ENCODE assay signal across 15 cellular contexts in genomic region chr1:162678439-162678838, GRCh38. TPM values are rescaled to one million over a fixed set of nuclear protein-coding genes. Genes with fewer than 3 reads are reported as not detected.
DNase-seq lines count a peak whose midpoint lies in the region; ATAC-seq, FAIRE-seq and TF ChIP-seq lines count a peak whose summit lies in the region.
"Had no signal": no experiment of that assay in that cellular context is flagged by ENCODE, and none has a peak within 500 bp of the region (broad histone marks: within the 10 kb centered on the region; RNA-seq: fewer than 3 reads in every experiment).

No MANE protein-coding gene starts in this region.

- H3K9me3 ChIP-seq in breast epithelium (no peaks in the 10 kb centered on the region), keratinocyte (ENCODE audit: control insufficient read depth, low read depth, low read length) (no peaks in the 10 kb centered on the region), stomach smooth muscle (ENCODE audit: control insufficient read depth in 2 of 2, low read length in 2 of 2) (no peaks in the 10 kb centered on the region)
- H3K9me3 ChIP-seq: upper lobe of left lung had no signal

- DNase-seq in HFFc6 (peak; percentile 80), breast epithelium (ENCODE audit: low spot score in 2 of 2) (peak in 1 of 2 donors; percentile 66), keratinocyte (ENCODE audit: low read depth, low spot score) (no peak), medulla oblongata (ENCODE audit: extremely low spot score) (no peak), globus pallidus (ENCODE audit: low spot score) (no peak), superior temporal gyrus (ENCODE audit: extremely low spot score) (no peak)
- DNase-seq: activated CD4-positive, alpha-beta T cell treated with anti-CD3 and anti-CD28 coated beads for 36 hours; activated naive CD8-positive, alpha-beta T cell treated with anti-CD3 and anti-CD28 coated beads for 36 hours; DMS79 treated with DMSO at 0.1 percent for 48 hours; NCI-H2081; SHP77; stimulated activated CD4-positive, alpha-beta T cell treated with anti-CD3 and anti-CD28 coated beads, Interleukin-2, amount 100 ng/mL, for 48 hours; upper lobe of left lung had no signal

- no peaks in the 10 kb centered on the region for H3K79me2 ChIP-seq in keratinocyte (ENCODE audit: control insufficient read depth, insufficient read depth, low read length)

- H3K27me3 ChIP-seq in breast epithelium (no peaks in the 10 kb centered on the region), keratinocyte (ENCODE audit: control insufficient read depth, extremely low read depth, insufficient read depth, low read length) (no peaks in the 10 kb centered on the region), stomach smooth muscle (ENCODE audit: control insufficient read depth in 1 of 2, insufficient read depth in 2 of 2, low read length in 2 of 2) (no peaks in the 10 kb centered on the region)
- H3K27me3 ChIP-seq: upper lobe of left lung had no signal

- H3K4me1 Mint-ChIP-seq in HFFc6 (ENCODE audit: low read depth) = peaks cover 100% of the 10 kb centered on the region
- H3K4me1 Mint-ChIP-seq: activated CD4-positive, alpha-beta T cell treated with anti-CD3 and anti-CD28 coated beads for 36 hours; activated naive CD8-positive, alpha-beta T cell treated with anti-CD3 and anti-CD28 coated beads for 36 hours had no signal

- no peak for ATAC-seq in GM19328 (IDR thresholded peaks at IDR 0.05; ENCODE audit: unreplicated experiment)
- ATAC-seq: activated CD4-positive, alpha-beta T cell treated with anti-CD3 and anti-CD28 coated beads for 36 hours had no signal

- H3K9me1 ChIP-seq in keratinocyte (ENCODE audit: control insufficient read depth, extremely low read depth, insufficient read depth, low read length) = no peaks in the 10 kb centered on the region

- H3K9ac ChIP-seq in keratinocyte (ENCODE audit: control insufficient read depth, extremely low read depth, insufficient read depth, low read length) (no peak overlapping the region), stomach smooth muscle (ENCODE audit: low read length in 2 of 2) (peak overlapping the region in 1 of 2 donors; percentile 11)

- peaks cover 25% of the 10 kb centered on the region for H3K9me3 Mint-ChIP-seq in HFFc6
- H3K9me3 Mint-ChIP-seq: activated naive CD8-positive, alpha-beta T cell treated with anti-CD3 and anti-CD28 coated beads for 36 hours had no signal

- dilution Hi-C loops in keratinocyte (cut with MboI; ENCODE audit: extremely low pct_ligation_motif_present, low sequenced_read_pairs) = no loop called here

- H3K27ac Mint-ChIP-seq in HFFc6 = peak overlapping the region; percentile 85
- H3K27ac Mint-ChIP-seq: activated CD4-positive, alpha-beta T cell treated with anti-CD3 and anti-CD28 coated beads for 36 hours; activated naive CD8-positive, alpha-beta T cell treated with anti-CD3 and anti-CD28 coated beads for 36 hours had no signal

- peaks cover 67% of the 10 kb centered on the region for H3K36me3 Mint-ChIP-seq in HFFc6 (ENCODE audit: low read depth)
- H3K36me3 Mint-ChIP-seq: activated naive CD8-positive, alpha-beta T cell treated with anti-CD3 and anti-CD28 coated beads for 36 hours had no signal

- H3K27me3 Mint-ChIP-seq in HFFc6 (ENCODE audit: insufficient read depth) = peaks cover 10% of the 10 kb centered on the region
- H3K27me3 Mint-ChIP-seq: activated naive CD8-positive, alpha-beta T cell treated with anti-CD3 and anti-CD28 coated beads for 36 hours had no signal

- H3K4me3 ChIP-seq in breast epithelium (no peak overlapping the region), keratinocyte (ENCODE audit: control insufficient read depth in 2 of 3, extremely low read depth in 1 of 3, insufficient read depth in 2 of 3, low read depth in 1 of 3, low read length in 3 of 3) (no peak overlapping the region), stomach smooth muscle (ENCODE audit: low read length in 2 of 2) (peak overlapping the region in 1 of 2 donors; percentile 47)
- H3K4me3 ChIP-seq: upper lobe of left lung had no signal

- intact Hi-C loops in breast epithelium (cut with DNase I; ENCODE audit: low total_unique reads) = no loop called here

- H3K4me1 ChIP-seq in breast epithelium (peaks cover 2 to 5% of the 10 kb centered on the region in 2 donors), keratinocyte (ENCODE audit: control insufficient read depth, extremely low read depth, insufficient read depth, low read length) (peaks cover 9% of the 10 kb centered on the region), stomach smooth muscle (ENCODE audit: control insufficient read depth, insufficient read depth, low read length) (peaks cover 40% of the 10 kb centered on the region)

- no peaks in the 10 kb centered on the region for H4K20me1 ChIP-seq in keratinocyte (ENCODE audit: control insufficient read depth, extremely low read depth, insufficient read depth, low read length)

- H3K27ac ChIP-seq in breast epithelium (peak overlapping the region; percentile 56 to 60), keratinocyte (ENCODE audit: control insufficient read depth, insufficient read depth, low read length) (no peak overlapping the region), stomach smooth muscle (ENCODE audit: low read length) (peak overlapping the region; percentile 68)
- H3K27ac ChIP-seq: upper lobe of left lung had no signal

- FAIRE-seq in keratinocyte (lab: Jason Lieb, UNC) = peak; percentile 80

- no peak for TF ChIP-seq CTCF in HFFc6 (IDR thresholded peaks at IDR 0.05)
- no peak for TF ChIP-seq CTCF in breast epithelium (IDR thresholded peaks at IDR 0.05)
- TF ChIP-seq CTCF in keratinocyte (optimal IDR thresholded peaks at IDR 0.05 in 1 of 3, IDR thresholded peaks at IDR 0.05 in 1 of 3, conservative IDR thresholded peaks at IDR 0.05 in 1 of 3; ENCODE audit: extremely low read depth in 1 of 3, insufficient read depth in 2 of 3, low read length in 3 of 3) = no peak

- no peaks in the 10 kb centered on the region for H3K36me3 ChIP-seq in breast epithelium
- no peaks in the 10 kb centered on the region for H3K36me3 ChIP-seq in keratinocyte (ENCODE audit: control insufficient read depth in 2 of 2, extremely low read depth in 1 of 2, insufficient read depth in 2 of 2, low read length in 2 of 2)
- no peaks in the 10 kb centered on the region for H3K36me3 ChIP-seq in stomach smooth muscle (ENCODE audit: control insufficient read depth in 2 of 2, insufficient read depth in 2 of 2, low read length in 2 of 2)
- H3K36me3 ChIP-seq: upper lobe of left lung had no signal

- no peak for TF ChIP-seq POLR2A in breast epithelium (IDR thresholded peaks at IDR 0.05)

- H3K4me2 ChIP-seq in keratinocyte (ENCODE audit: control insufficient read depth, extremely low read depth, insufficient read depth, low read depth, low read length) = peak overlapping the region; percentile 6

- H3K4me3 Mint-ChIP-seq in HFFc6 = peak overlapping the region; percentile 65
- H3K4me3 Mint-ChIP-seq: activated CD4-positive, alpha-beta T cell treated with anti-CD3 and anti-CD28 coated beads for 36 hours; activated naive CD8-positive, alpha-beta T cell treated with anti-CD3 and anti-CD28 coated beads for 36 hours had no signal

- H2AFZ ChIP-seq in keratinocyte (ENCODE audit: control insufficient read depth, low read length) = peak overlapping the region; percentile 65

RNA-seq across cellular contexts. Expression of gene DDR2, which starts 46.2 kb away (rescaled TPM):
- total RNA-seq in HFFc6 (2021; fragmentation: NEBNext Ultra II Directional; extraction: Animal tissue kit (Norgen Biotek cat#: 25700)) = 100 to 1,000 TPM; 154 to 218 (median 187) TPM
- 100 to 1,000 TPM in 1 of 3 donors, 10 to 100 TPM in 2; 41.9 to 238 (median 47.2) TPM for total RNA-seq in breast epithelium
- 0.31 to 0.43 TPM (median 0.39 TPM) in 3 replicates for polyA plus RNA-seq in keratinocyte
- 0.37 TPM for polyA plus RNA-seq in keratinocyte (2011; ENCODE audit: low read depth)
- polyA plus RNA-seq in keratinocyte (2011; cell fraction: cytosol; rRNA removed) = 0.19 and 0.21 TPM in 2 replicates
- 1.2 and 1.6 TPM in 2 replicates for polyA plus RNA-seq in keratinocyte (2011; cell fraction: nucleus; rRNA removed)
- 0.24 and 1.4 TPM in 2 replicates for polyA plus RNA-seq in keratinocyte (2012; ENCODE audit: low replicate concordance)
- 0.07 to 2.4 TPM (median 1.1 TPM) in 3 replicates for polyA minus RNA-seq in keratinocyte
- not detected for polyA minus RNA-seq in keratinocyte (2011; cell fraction: cytosol; rRNA and poly(A)+ RNA removed)
- polyA minus RNA-seq in keratinocyte (2011; cell fraction: nucleus; rRNA and poly(A)+ RNA removed) = 1.2 and 3.0 TPM in 2 replicates
